Comparison of ENCODE assay signal across 2 cellular contexts in genomic region chr18:48634491-48634890, GRCh38.
TF ChIP-seq lines count a peak whose summit lies in the region.

No MANE protein-coding gene starts in this region.

TF ChIP-seq in IMR-90, 13 proteins besides CTCF, POLR2A, EP300 and RAD21 (continued from another document):
- TF ChIP-seq ELK1 (IDR thresholded peaks at IDR 0.05; ENCODE audit: borderline replicate concordance, low read depth, low read length) (no peak), RCOR1 (IDR thresholded peaks at IDR 0.05; ENCODE audit: insufficient replicate concordance, low read length) (no peak), CEBPB (IDR thresholded peaks at IDR 0.05; ENCODE audit: low read depth, low read length) (no peak), RFX5 (IDR thresholded peaks at IDR 0.05; ENCODE audit: low read depth, low read length) (no peak)

TF ChIP-seq in WTC11, 78 proteins besides CTCF, POLR2A, EP300 and RAD21 (continued from another document):
- TF ChIP-seq PREB (CRISPR knock-in tag; IDR thresholded peaks at IDR 0.05; ENCODE audit: borderline replicate concordance) (no peak), FOXP4 (CRISPR knock-in tag; IDR thresholded peaks at IDR 0.05) (no peak), ZNF281 (CRISPR knock-in tag; IDR thresholded peaks at IDR 0.05) (no peak), ZNF317 (CRISPR knock-in tag; IDR thresholded peaks at IDR 0.05; ENCODE audit: borderline replicate concordance, low read depth) (no peak), ELF4 (CRISPR knock-in tag; IDR thresholded peaks at IDR 0.05; ENCODE audit: low read depth) (no peak), CREM (CRISPR knock-in tag; IDR thresholded peaks at IDR 0.05) (no peak), AFF4 (CRISPR knock-in tag; IDR thresholded peaks at IDR 0.05; ENCODE audit: borderline replicate concordance) (no peak), MYBL2 (CRISPR knock-in tag; IDR thresholded peaks at IDR 0.05) (no peak), ZNF219 (CRISPR knock-in tag; IDR thresholded peaks at IDR 0.05; ENCODE audit: borderline replicate concordance) (no peak), ZSCAN18 (CRISPR knock-in tag; IDR thresholded peaks at IDR 0.05) (no peak), GTF2I (CRISPR knock-in tag; conservative IDR thresholded peaks at IDR 0.05) (no peak)
